20 cellular contexts compared by ENCODE assay signal in the genomic region with DNA sequence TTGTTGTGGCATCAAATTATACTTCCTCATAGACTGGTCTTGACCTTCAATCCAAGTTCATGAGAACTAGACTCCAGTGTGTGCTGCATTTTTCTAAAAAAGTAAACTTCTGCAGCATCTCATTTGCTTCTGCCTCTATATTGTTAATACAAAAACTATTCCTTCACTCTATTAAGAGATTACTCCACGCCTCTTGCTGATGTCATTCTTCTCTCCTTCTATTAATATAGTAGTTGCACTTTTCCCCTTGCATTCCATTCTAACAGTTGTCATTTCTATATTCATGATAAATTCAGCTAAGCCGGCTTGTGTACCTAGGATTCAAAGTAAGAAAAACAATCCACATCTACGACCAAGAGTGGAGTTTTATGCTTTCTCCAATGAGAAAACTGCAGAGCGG.
"Had no signal": no experiment of that assay in that cellular context is flagged by ENCODE, and none has a peak within 500 bp of the region (broad histone marks: within the 10 kb centered on the region; RNA-seq: fewer than 3 reads in every experiment).

No MANE protein-coding gene starts in this region.

- H3K36me3 Mint-ChIP-seq: naive thymus-derived CD8-positive, alpha-beta T cell; stimulated activated naive B cell treated with anti-CD40 and anti-IgM and Interleukin-4, amounts not matched to agents 10 μg/mL and 1 μg/mL and 100 μg/mL, for 72 hours had no signal

- H3K27ac Mint-ChIP-seq: naive thymus-derived CD8-positive, alpha-beta T cell; stimulated activated naive B cell treated with anti-CD40 and anti-IgM and Interleukin-4, amounts not matched to agents 10 μg/mL and 1 μg/mL and 100 μg/mL, for 72 hours; stimulated activated naive CD8-positive, alpha-beta T cell treated with anti-CD3 and anti-CD28 coated beads, Interleukin-15, Interleukin-2, amounts not matched to agents 100 ng/mL and 50 ng/mL, for 24 hours had no signal

- H3K4me3 Mint-ChIP-seq: naive thymus-derived CD8-positive, alpha-beta T cell; stimulated activated naive B cell treated with anti-CD40 and anti-IgM and Interleukin-4, amounts not matched to agents 10 μg/mL and 1 μg/mL and 100 μg/mL, for 72 hours; stimulated activated naive CD8-positive, alpha-beta T cell treated with anti-CD3 and anti-CD28 coated beads, Interleukin-15, Interleukin-2, amounts not matched to agents 100 ng/mL and 50 ng/mL, for 24 hours had no signal

- ATAC-seq: gastrocnemius medialis; left cardiac atrium; left lung; naive thymus-derived CD8-positive, alpha-beta T cell; right lobe of liver; stimulated activated naive B cell treated with anti-CD40 and anti-IgM and Interleukin-4, amounts not matched to agents 10 μg/mL and 1 μg/mL and 100 μg/mL, for 72 hours had no signal

- H3K36me3 ChIP-seq: gastrocnemius medialis, left lung, pancreas, right lobe of liver, transverse colon, vagina had no signal

- H3K27me3 Mint-ChIP-seq: naive thymus-derived CD8-positive, alpha-beta T cell; stimulated activated naive B cell treated with anti-CD40 and anti-IgM and Interleukin-4, amounts not matched to agents 10 μg/mL and 1 μg/mL and 100 μg/mL, for 72 hours; stimulated activated naive CD8-positive, alpha-beta T cell treated with anti-CD3 and anti-CD28 coated beads, Interleukin-15, Interleukin-2, amounts not matched to agents 100 ng/mL and 50 ng/mL, for 24 hours had no signal

- H3K27ac ChIP-seq: dorsolateral prefrontal cortex, gastrocnemius medialis, left lung, pancreas, right lobe of liver, transverse colon, vagina had no signal

- DNase-seq: dorsolateral prefrontal cortex; effector CD4-positive, alpha-beta T cell; foreskin fibroblast; gastrocnemius medialis; head of caudate nucleus; left cardiac atrium; left lung; mammary epithelial cell; mesendoderm; naive thymus-derived CD8-positive, alpha-beta T cell; pancreas; retina; right lobe of liver; small intestine; stimulated activated CD4-positive, alpha-beta T cell treated with anti-CD3 and anti-CD28 coated beads, Interleukin-15, amount 100 ng/mL, for 24 hours; stimulated activated CD4-positive, alpha-beta T cell treated with anti-CD3 and anti-CD28 coated beads, Interleukin-2, amount 100 ng/mL, for 48 hours; stimulated activated naive B cell treated with anti-CD40 and anti-IgM and Interleukin-4, amounts not matched to agents 10 μg/mL and 1 μg/mL and 100 μg/mL, for 72 hours; transverse colon had no signal

- H3K4me1 ChIP-seq: gastrocnemius medialis, left lung, right lobe of liver, transverse colon, vagina had no signal

- H3K9me3 ChIP-seq: gastrocnemius medialis, left lung, pancreas, right lobe of liver, transverse colon, vagina had no signal

- H3K4me3 ChIP-seq: dorsolateral prefrontal cortex, gastrocnemius medialis, left lung, pancreas, right lobe of liver, transverse colon, vagina had no signal

- H3K27me3 ChIP-seq: dorsolateral prefrontal cortex, gastrocnemius medialis, left lung, pancreas, right lobe of liver, transverse colon, vagina had no signal

- H3K4me1 Mint-ChIP-seq: naive thymus-derived CD8-positive, alpha-beta T cell; stimulated activated naive B cell treated with anti-CD40 and anti-IgM and Interleukin-4, amounts not matched to agents 10 μg/mL and 1 μg/mL and 100 μg/mL, for 72 hours had no signal
